1 cellular context compared by ENCODE assay signal in the genomic region with DNA sequence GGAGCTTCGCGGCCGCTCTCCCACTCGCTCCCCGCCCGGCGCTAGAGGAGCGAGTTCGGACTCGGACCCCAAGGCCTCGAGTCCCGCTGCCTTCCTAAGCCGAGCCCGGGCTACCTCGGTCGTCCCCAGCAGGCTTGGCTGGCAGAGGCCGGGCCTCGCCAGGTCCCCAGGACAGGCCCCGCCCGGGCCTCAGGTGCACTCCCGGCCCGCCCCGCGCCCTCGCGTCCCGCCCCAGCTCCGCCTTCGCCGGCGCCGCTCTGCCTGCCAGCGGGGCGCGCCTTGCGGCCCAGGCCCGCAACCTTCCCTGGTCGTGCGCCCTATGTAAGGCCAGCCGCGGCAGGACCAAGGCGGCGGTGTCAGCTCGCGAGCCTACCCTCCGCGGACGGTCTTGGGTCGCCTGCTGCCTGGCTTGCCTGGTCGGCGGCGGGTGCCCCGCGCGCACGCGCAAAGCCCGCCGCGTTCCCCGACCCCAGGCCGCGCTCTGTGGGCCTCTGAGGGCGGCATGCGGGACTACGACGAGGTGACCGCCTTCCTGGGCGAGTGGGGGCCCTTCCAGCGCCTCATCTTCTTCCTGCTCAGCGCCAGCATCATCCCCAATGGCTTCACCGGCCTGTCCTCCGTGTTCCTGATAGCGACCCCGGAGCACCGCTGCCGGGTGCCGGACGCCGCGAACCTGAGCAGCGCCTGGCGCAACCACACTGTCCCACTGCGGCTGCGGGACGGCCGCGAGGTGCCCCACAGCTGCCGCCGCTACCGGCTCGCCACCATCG.
TF ChIP-seq lines count a peak whose summit lies in the region.

TSS of gene SLC22A5 (plus strand) at position 240 of the 770 bp plus-strand sequence. CDS start at position 503, 263 bp downstream.

TF ChIP-seq in K562, 482 proteins besides CTCF, POLR2A, EP300 and RAD21 (continued from another document):
- TF ChIP-seq, protein P1, sequence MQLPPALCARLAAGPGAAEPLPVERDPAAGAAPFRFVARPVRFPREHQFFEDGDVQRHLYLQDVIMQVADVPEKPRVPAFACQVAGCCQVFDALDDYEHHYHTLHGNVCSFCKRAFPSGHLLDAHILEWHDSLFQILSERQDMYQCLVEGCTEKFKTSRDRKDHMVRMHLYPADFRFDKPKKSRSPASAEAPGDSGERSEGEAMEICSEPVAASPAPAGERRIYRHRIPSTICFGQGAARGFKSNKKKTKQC (CRISPR knock-in tag; IDR thresholded peaks at IDR 0.05) = 0 out of 2 replicates have a peak, but pooled peaks have one; percentile 22
- TF ChIP-seq GABPB1 (CRISPR knock-in tag; IDR thresholded peaks at IDR 0.05) (0 out of 2 replicates have a peak, but pooled peaks have one; percentile 43), RBM22 (IDR thresholded peaks at IDR 0.05; ENCODE audit: low read depth, low read length, poor library complexity, severe bottlenecking) (no peak), CXXC5 (CRISPR knock-in tag; IDR thresholded peaks at IDR 0.05) (peak; percentile 77), TCF3 (CRISPR knock-in tag; IDR thresholded peaks at IDR 0.05) (peak; percentile 18; the same call in 1 of the 2 replicates), ETS1 (conservative IDR thresholded peaks at IDR 0.05; ENCODE audit: control insufficient read depth, low read depth, low read length) (peak; percentile 18; the same call in 1 of the 2 replicates), DACH1 (IDR thresholded peaks at IDR 0.05; ENCODE audit: partially characterized antibody) (no peak), GTF2F1 (IDR thresholded peaks at IDR 0.05; ENCODE audit: low read depth, low read length) (0 out of 2 replicates have a peak, but pooled peaks have one; percentile 25), RBM25 (IDR thresholded peaks at IDR 0.05; ENCODE audit: low read depth, low read length, severe bottlenecking) (no peak), TRIM24 (IDR thresholded peaks at IDR 0.05) (no peak), ZNF174 (CRISPR knock-in tag; IDR thresholded peaks at IDR 0.05) (no peak), PTBP1 (IDR thresholded peaks at IDR 0.05; ENCODE audit: low read depth, low read length) (no peak), ZBTB17 (CRISPR knock-in tag; IDR thresholded peaks at IDR 0.05) (0 out of 2 replicates have a peak, but pooled peaks have one; percentile 20), RBFOX2 (IDR thresholded peaks at IDR 0.05; ENCODE audit: low read depth, low read length) (peak; percentile 82), ASH1L (IDR thresholded peaks at IDR 0.05; ENCODE audit: borderline replicate concordance, low read depth, partially characterized antibody) (no peak), ATF4 (CRISPR knock-in tag; IDR thresholded peaks at IDR 0.05) (no peak; the same call in 1 of the 2 replicates), ZNF232 (CRISPR knock-in tag; IDR thresholded peaks at IDR 0.05) (0 out of 2 replicates have a peak, but pooled peaks have one; percentile 33), E2F3 (CRISPR knock-in tag; IDR thresholded peaks at IDR 0.05) (peak; percentile 37; the same call in 1 of the 2 replicates), ZNF696 (CRISPR knock-in tag; conservative IDR thresholded peaks at IDR 0.05) (no peak), MYC (IDR thresholded peaks at IDR 0.05; ENCODE audit: low read depth, low read length) (peak; percentile 74; the same call in 1 of the 2 replicates), MYC (CRISPR knock-in tag; IDR thresholded peaks at IDR 0.05; ENCODE audit: borderline replicate concordance, low read depth) (no peak), PHF8 (IDR thresholded peaks at IDR 0.05; ENCODE audit: borderline replicate concordance, low read length) (peak; percentile 89; the same call in 1 of the 2 replicates), ZNF431 (CRISPR knock-in tag; IDR thresholded peaks at IDR 0.05) (peak; percentile 58; the same call in 1 of the 2 replicates)
